Comparison of ENCODE assay signal across 12 cellular contexts in genomic region chr3:4742359-4742758, GRCh38.
DNase-seq lines count a peak whose midpoint lies in the region; ATAC-seq and TF ChIP-seq lines count a peak whose summit lies in the region.
"Had no signal": no experiment of that assay in that cellular context is flagged by ENCODE, and none has a peak within 500 bp of the region (broad histone marks: within the 10 kb centered on the region; RNA-seq: fewer than 3 reads in every experiment).

No MANE protein-coding gene starts in this region.

- H3K4me1 ChIP-seq in muscle layer of colon (ENCODE audit: insufficient read depth, low read length), result peaks cover 16% of the 10 kb centered on the region
- peaks cover 5 to 46% (median 31%) of the 10 kb centered on the region in 4 donors for H3K4me1 ChIP-seq in tibial artery

- H3K9me3 ChIP-seq in muscle layer of colon (ENCODE audit: low read length), result no peaks in the 10 kb centered on the region
- H3K9me3 ChIP-seq in tibial artery, result no peaks in the 10 kb centered on the region
- H3K9me3 ChIP-seq: neutrophil had no signal

- no peak for DNase-seq in activated T-cell treated with anti-CD3 and anti-CD28 coated beads, Interleukin-2, amount 50 U/mL, for 24 hours
- DNase-seq in activated T-cell treated with anti-CD3 and anti-CD28 coated beads, Interleukin-2, amount 50 U/mL, for 1 hour, result no peak
- DNase-seq in caudate nucleus (lab: John Stamatoyannopoulos, UW), result no peak
- DNase-seq in tibial artery, result no peak
- DNase-seq in glutamatergic neuron, result no peak
- DNase-seq in NCI-H226, result no peak
- DNase-seq: DMS 273 treated with DMSO at 0.1 percent for 48 hours, T-helper 2 cell had no signal

- peaks cover 7% of the 10 kb centered on the region for H3K9me3 Mint-ChIP-seq in activated T-cell treated with anti-CD3 and anti-CD28 coated beads, Interleukin-2, amount 50 U/mL, for 24 hours
- no peaks in the 10 kb centered on the region for H3K9me3 Mint-ChIP-seq in glutamatergic neuron (ENCODE audit: unreplicated experiment)

- H3K27me3 ChIP-seq in muscle layer of colon (ENCODE audit: control insufficient read depth in 1 of 2, insufficient read depth in 2 of 2, low read length in 2 of 2), result no peaks in the 10 kb centered on the region
- no peaks in the 10 kb centered on the region for H3K27me3 ChIP-seq in tibial artery
- H3K27me3 ChIP-seq: neutrophil had no signal

- H3K4me3 ChIP-seq in muscle layer of colon (ENCODE audit: low read depth in 1 of 2, low read length in 2 of 2), result no peak overlapping the region
- no peak overlapping the region for H3K4me3 ChIP-seq in tibial artery

- TF ChIP-seq CTCF in tibial artery (IDR thresholded peaks at IDR 0.05) (no peak), glutamatergic neuron (IDR thresholded peaks at IDR 0.05; ENCODE audit: partially characterized antibody, unreplicated experiment) (no peak)

- no peak overlapping the region for H3K4me3 Mint-ChIP-seq in activated T-cell treated with anti-CD3 and anti-CD28 coated beads, Interleukin-2, amount 50 U/mL, for 24 hours
- no peak overlapping the region for H3K4me3 Mint-ChIP-seq in glutamatergic neuron (ENCODE audit: unreplicated experiment)

- H3K36me3 ChIP-seq in muscle layer of colon (ENCODE audit: insufficient read depth, low read length) (peaks cover 12% of the 10 kb centered on the region), tibial artery (peaks cover 8 to 18% (median 12%) of the 10 kb centered on the region in 3 donors)
- H3K36me3 ChIP-seq: neutrophil had no signal

- peaks cover 63% of the 10 kb centered on the region for H3K36me3 Mint-ChIP-seq in activated T-cell treated with anti-CD3 and anti-CD28 coated beads, Interleukin-2, amount 50 U/mL, for 24 hours (ENCODE audit: low read depth)
- peaks cover 3% of the 10 kb centered on the region for H3K36me3 Mint-ChIP-seq in glutamatergic neuron (ENCODE audit: unreplicated experiment)

- H3K4me1 Mint-ChIP-seq in activated T-cell treated with anti-CD3 and anti-CD28 coated beads, Interleukin-2, amount 50 U/mL, for 24 hours (ENCODE audit: low read depth), result peaks cover 46% of the 10 kb centered on the region
- peaks cover 3% of the 10 kb centered on the region for H3K4me1 Mint-ChIP-seq in glutamatergic neuron (ENCODE audit: low read depth, unreplicated experiment)

- H3K27ac ChIP-seq in caudate nucleus (ENCODE audit: low read depth, low read length), result peak overlapping the region; percentile 93
- peak overlapping the region; percentile 41 for H3K27ac ChIP-seq in muscle layer of colon (ENCODE audit: low read depth, low read length)
- H3K27ac ChIP-seq in tibial artery, result peak overlapping the region; percentile 86 to 92
- H3K27ac ChIP-seq: KMS-11, neutrophil had no signal

- intact Hi-C loops in tibial artery (cut with DNase I; ENCODE audit: low total_unique reads), result loop anchor here (10.0 kb wide), 1 partner anchor 62 kb away; no protein-coding TSS in a partner anchor

- peak overlapping the region; percentile 91 for H3K27ac Mint-ChIP-seq in activated T-cell treated with anti-CD3 and anti-CD28 coated beads, Interleukin-2, amount 50 U/mL, for 24 hours
- no peak overlapping the region for H3K27ac Mint-ChIP-seq in glutamatergic neuron (ENCODE audit: unreplicated experiment)

- no peak for ATAC-seq in GM21723 (IDR thresholded peaks at IDR 0.05; ENCODE audit: unreplicated experiment)

- no peaks in the 10 kb centered on the region for H3K27me3 Mint-ChIP-seq in activated T-cell treated with anti-CD3 and anti-CD28 coated beads, Interleukin-2, amount 50 U/mL, for 24 hours
- peaks cover 3% of the 10 kb centered on the region for H3K27me3 Mint-ChIP-seq in glutamatergic neuron (ENCODE audit: unreplicated experiment)

- H3K9ac ChIP-seq in muscle layer of colon (ENCODE audit: low read length), result no peak overlapping the region
- H3K9ac ChIP-seq: KMS-11 had no signal

Comparison
In these comparisons a context has a peak if more than half of its experiments do, and no peak if none do; other contexts are left out.
1. H3K27ac ChIP-seq: peak in every context shown above with its lines; median percentile 93 in caudate nucleus; 89 in tibial artery; 41 in muscle layer of colon.